In the genomic region with DNA sequence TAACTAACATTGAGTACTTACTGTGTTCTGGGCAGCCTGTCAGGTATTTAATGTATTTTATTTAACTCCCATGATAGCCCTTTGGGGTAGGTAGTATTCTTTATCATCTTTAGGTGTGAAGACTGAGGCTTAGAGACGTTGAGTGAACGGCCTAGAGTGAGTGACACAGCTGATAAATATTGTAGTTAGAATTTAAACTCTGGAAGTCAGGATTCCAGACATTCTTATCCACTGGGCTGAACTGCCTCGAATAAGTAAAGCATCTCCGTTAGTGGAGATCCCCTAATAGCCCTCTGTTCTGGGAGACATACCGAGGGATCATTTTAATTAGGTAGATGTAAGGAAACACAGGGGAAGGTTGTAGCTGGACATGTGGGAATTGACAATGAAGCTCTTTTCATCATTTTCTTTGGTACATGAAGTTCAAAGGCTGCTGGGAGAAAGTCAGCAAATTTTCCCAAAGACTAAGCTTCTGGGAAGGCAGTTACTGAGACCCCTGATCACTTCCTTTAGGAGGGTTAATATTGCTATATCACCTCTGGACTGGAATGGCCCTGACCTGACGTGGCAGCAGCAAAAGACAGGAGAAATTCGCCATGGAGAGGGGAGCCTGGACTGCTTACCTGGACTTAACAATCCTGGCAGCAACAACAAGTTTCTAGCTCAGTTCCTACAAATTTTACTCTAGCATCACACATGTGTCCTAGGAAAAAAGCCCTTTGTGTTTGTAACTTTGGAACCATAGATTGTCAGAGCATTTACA, we compare ENCODE assay signal across 9 cellular contexts. TPM values are rescaled to one million over a fixed set of nuclear protein-coding genes. Genes with fewer than 3 reads are reported as not detected.
A peak's percentile ranks its signal among the peaks of the same experiment; 100 is the strongest.
DNase-seq lines count a peak whose midpoint lies in the region; ATAC-seq and TF ChIP-seq lines count a peak whose summit lies in the region.
"Had no signal": no experiment of that assay in that cellular context is flagged by ENCODE, and none has a peak within 500 bp of the region (broad histone marks: within the 10 kb centered on the region; RNA-seq: fewer than 3 reads in every experiment).

No MANE protein-coding gene starts in this region.

- H3K4me1 ChIP-seq in OCI-LY7 (ENCODE audit: insufficient read depth, low read length, poor library complexity, severe bottlenecking) (peaks cover 5% of the 10 kb centered on the region), psoas muscle (no peaks in the 10 kb centered on the region)

- H3K9me2 ChIP-seq in OCI-LY7 (ENCODE audit: insufficient read depth, low read length) = no peaks in the 10 kb centered on the region

- no peaks in the 10 kb centered on the region for H4K20me1 ChIP-seq in OCI-LY7 (ENCODE audit: insufficient read depth, low read length)

- peak overlapping the region; percentile 50; the same call in 1 of the 2 replicates for H2AFZ ChIP-seq in OCI-LY7 (ENCODE audit: low read length)

- H3K27me3 ChIP-seq in psoas muscle (ENCODE audit: insufficient read depth in 3 of 3, low read length in 2 of 3) = no peaks in the 10 kb centered on the region

- TF ChIP-seq CTCF in GM12864 (IDR thresholded peaks at IDR 0.05; ENCODE audit: low read depth, low read length, missing control alignments) (no peak), OCI-LY7 (conservative IDR thresholded peaks at IDR 0.05; ENCODE audit: low read length) (no peak), fibroblast of mammary gland (conservative IDR thresholded peaks at IDR 0.05; ENCODE audit: control insufficient read depth, insufficient read depth, low read depth, low read length) (no peak), psoas muscle (IDR thresholded peaks at IDR 0.05) (no peak), GM20000 (IDR thresholded peaks at IDR 0.05; ENCODE audit: extremely low read depth, missing control alignments) (no peak)

- H3K9me3 Mint-ChIP-seq in activated T-helper 1 cell treated with anti-CD3 and anti-CD28 coated beads, Interleukin-12 subunit alpha, Interleukin-12 subunit beta, Interleukin-2, Interleukin-4 antibody, amounts not matched to agents 30 ng/mL and 10 ng/mL and 1 ng/mL, durations not matched to agents 14 hours and 24 hours and 36 hours = no peaks in the 10 kb centered on the region
- H3K9me3 Mint-ChIP-seq: activated naive CD4-positive, alpha-beta T cell treated with anti-CD3 and anti-CD28 coated beads, Interleukin-2, amount 50 U/mL, for 24 hours had no signal

- peaks cover 14% of the 10 kb centered on the region for H3K4me1 Mint-ChIP-seq in activated T-helper 1 cell treated with anti-CD3 and anti-CD28 coated beads, Interleukin-12 subunit alpha, Interleukin-12 subunit beta, Interleukin-2, Interleukin-4 antibody, amounts not matched to agents 30 ng/mL and 10 ng/mL and 1 ng/mL, durations not matched to agents 14 hours and 24 hours and 36 hours (ENCODE audit: low read depth)

- no peaks in the 10 kb centered on the region for H3K36me3 Mint-ChIP-seq in activated T-helper 1 cell treated with anti-CD3 and anti-CD28 coated beads, Interleukin-12 subunit alpha, Interleukin-12 subunit beta, Interleukin-2, Interleukin-4 antibody, amounts not matched to agents 30 ng/mL and 10 ng/mL and 1 ng/mL, durations not matched to agents 14 hours and 24 hours and 36 hours (ENCODE audit: low read depth)
- H3K36me3 Mint-ChIP-seq: activated naive CD4-positive, alpha-beta T cell treated with anti-CD3 and anti-CD28 coated beads, Interleukin-2, amount 50 U/mL, for 24 hours had no signal

- POLR2A ChIA-PET in OCI-LY7 (lab: Charles Lee) = interaction anchor here (0.6 to 2.2 kb wide), 7 partner anchors 9 to 157 kb away, joined by 3 to 10 read pairs (median 5); a partner anchor contains a TSS

- WGBS in psoas muscle, 3 donors = 62 to 64% (median 63%) methylated on average over 7 of the region's 7 CpGs

- BruUV-seq in OCI-LY7 (replicated peaks; lab: Mats Ljungman, UMichigan) = no TSS peak

- peak overlapping the region; percentile 42 for H3K4me2 ChIP-seq in OCI-LY7 (ENCODE audit: low read length)

- H3K79me2 ChIP-seq in OCI-LY7 (ENCODE audit: insufficient read depth, low read depth, low read length) = no peaks in the 10 kb centered on the region

- intact Hi-C loops in OCI-LY7 (cut with micrococcal nuclease; ENCODE audit: unreplicated experiment) = loop anchor here (2.0 to 5.0 kb wide), 2 partner anchors 69 to 656 kb away; a partner anchor contains a TSS
- intact Hi-C loops in psoas muscle (cut with DNase I) = loop anchor here (1.0 to 10.0 kb wide), 4 partner anchors 69 to 652 kb away; a partner anchor contains a TSS
- intact Hi-C loops in activated T-helper 1 cell treated with anti-CD3 and anti-CD28 coated beads, Interleukin-12 subunit alpha, Interleukin-12 subunit beta, Interleukin-2, Interleukin-4 antibody, amounts not matched to agents 30 ng/mL and 10 ng/mL and 1 ng/mL, durations not matched to agents 14 hours and 24 hours and 36 hours (cut with micrococcal nuclease) = loop anchor here (1.0 to 2.0 kb wide), 4 partner anchors 68 to 655 kb away; a partner anchor contains a TSS

- H3K27me3 Mint-ChIP-seq in activated T-helper 1 cell treated with anti-CD3 and anti-CD28 coated beads, Interleukin-12 subunit alpha, Interleukin-12 subunit beta, Interleukin-2, Interleukin-4 antibody, amounts not matched to agents 30 ng/mL and 10 ng/mL and 1 ng/mL, durations not matched to agents 14 hours and 24 hours and 36 hours (ENCODE audit: insufficient read depth) = peaks cover 16% of the 10 kb centered on the region

- H3K36me3 ChIP-seq in OCI-LY7 (ENCODE audit: insufficient read depth, low read length) (no peaks in the 10 kb centered on the region), psoas muscle (ENCODE audit: insufficient read depth in 1 of 2, low read depth in 1 of 2) (no peaks in the 10 kb centered on the region)

- H3K27ac ChIP-seq in OCI-LY7 (ENCODE audit: low read depth, low read length, poor library complexity, severe bottlenecking) (no peak overlapping the region), psoas muscle (no peak overlapping the region)

- CTCF ChIA-PET in OCI-LY7 (lab: Charles Lee; ENCODE audit: unreplicated experiment) = interaction anchor here (0.9 to 1.6 kb wide), 9 partner anchors 9 to 655 kb away, joined by 3 to 7 read pairs (median 4); a partner anchor contains a TSS

- no peak for DNase-seq in GM12864 (ENCODE audit: low read depth)
- no peak for DNase-seq in OCI-LY7 (ENCODE audit: low spot score)
- no peak for DNase-seq in fibroblast of mammary gland (ENCODE audit: low read depth)
- DNase-seq in psoas muscle = no peak
- no peak for DNase-seq in activated T-helper 1 cell treated with anti-CD3 and anti-CD28 coated beads, Interleukin-12 subunit alpha, Interleukin-12 subunit beta, Interleukin-2, Interleukin-4 antibody, amounts not matched to agents 30 ng/mL and 10 ng/mL and 1 ng/mL, durations not matched to agents 14 hours and 24 hours and 36 hours (ENCODE audit: low spot score)
- no peak for DNase-seq in GM20000 (ENCODE audit: low spot score)

- ATAC-seq in psoas muscle (peak in 1 of 4 donors; percentile 29), GM18517 (IDR thresholded peaks at IDR 0.05; ENCODE audit: unreplicated experiment) (no peak), HG03139 (IDR thresholded peaks at IDR 0.05; ENCODE audit: unreplicated experiment) (no peak)

- H3K4me3 Mint-ChIP-seq in activated T-helper 1 cell treated with anti-CD3 and anti-CD28 coated beads, Interleukin-12 subunit alpha, Interleukin-12 subunit beta, Interleukin-2, Interleukin-4 antibody, amounts not matched to agents 30 ng/mL and 10 ng/mL and 1 ng/mL, durations not matched to agents 14 hours and 24 hours and 36 hours = no peak overlapping the region
- H3K4me3 Mint-ChIP-seq: activated naive CD4-positive, alpha-beta T cell treated with anti-CD3 and anti-CD28 coated beads, Interleukin-2, amount 50 U/mL, for 24 hours had no signal

- H3K4me3 ChIP-seq in GM12864 (ENCODE audit: low read depth, low read length) (peak overlapping the region; percentile 7; the same call in 1 of the 2 replicates), OCI-LY7 (ENCODE audit: low read depth, low read length, poor library complexity, severe bottlenecking) (no peak overlapping the region), fibroblast of mammary gland (ENCODE audit: control insufficient read depth, low read depth, low read length) (peak overlapping the region; percentile 37), psoas muscle (peak overlapping the region; percentile 4)

- H3K9me3 ChIP-seq in OCI-LY7 (ENCODE audit: low read length) (no peaks in the 10 kb centered on the region), psoas muscle (no peaks in the 10 kb centered on the region)

- no peak overlapping the region for H3K27ac Mint-ChIP-seq in activated T-helper 1 cell treated with anti-CD3 and anti-CD28 coated beads, Interleukin-12 subunit alpha, Interleukin-12 subunit beta, Interleukin-2, Interleukin-4 antibody, amounts not matched to agents 30 ng/mL and 10 ng/mL and 1 ng/mL, durations not matched to agents 14 hours and 24 hours and 36 hours
- H3K27ac Mint-ChIP-seq: activated naive CD4-positive, alpha-beta T cell treated with anti-CD3 and anti-CD28 coated beads, Interleukin-2, amount 50 U/mL, for 24 hours had no signal

RNA-seq across cellular contexts. Expression of a gene that starts 11.7 kb away (rescaled TPM):
- 75.5 and 126 TPM in 2 replicates for total RNA-seq in OCI-LY7 (2014; rRNA removed; shearing (Covaris generic))
- total RNA-seq in OCI-LY7 (2022) = 193 and 216 TPM in 2 replicates
- total RNA-seq in psoas muscle = 100 to 1,000 TPM; 116 to 152 (median 127) TPM
- 10 to 100 TPM; 30.6 to 98.4 (median 47.9) TPM for polyA plus RNA-seq in psoas muscle
- 171 and 179 TPM in 2 replicates for total RNA-seq in activated T-helper 1 cell treated with anti-CD3 and anti-CD28 coated beads, Interleukin-12 subunit alpha, Interleukin-12 subunit beta, Interleukin-2, Interleukin-4 antibody, amounts not matched to agents 30 ng/mL and 10 ng/mL and 1 ng/mL, durations not matched to agents 14 hours and 24 hours and 36 hours
